16 cellular contexts compared by ENCODE assay signal in genomic region chr1:6623269-6623965, GRCh38. TPM values are rescaled to one million over a fixed set of nuclear protein-coding genes. Genes with fewer than 3 reads are reported as not detected.
DNase-seq lines count a peak whose midpoint lies in the region; ATAC-seq, FAIRE-seq and TF ChIP-seq lines count a peak whose summit lies in the region.
"Had no signal": no experiment of that assay in that cellular context is flagged by ENCODE, and none has a peak within 500 bp of the region (broad histone marks: within the 10 kb centered on the region; RNA-seq: fewer than 3 reads in every experiment).

No MANE protein-coding gene starts in this region.

- no peak overlapping the region for H2AFZ ChIP-seq in HepG2 (ENCODE audit: low read length)

- H3K27me3 Mint-ChIP-seq in activated T-cell treated with anti-CD3 and anti-CD28 coated beads, Interleukin-2, amount 50 U/mL, for 4 hours (ENCODE audit: low read depth), result no peaks in the 10 kb centered on the region
- no peaks in the 10 kb centered on the region for H3K27me3 Mint-ChIP-seq in naive thymus-derived CD8-positive, alpha-beta T cell

- no peaks in the 10 kb centered on the region for H3K9me3 ChIP-seq in liver (ENCODE audit: control insufficient read depth in 4 of 4, low read length in 3 of 4)
- H3K9me3 ChIP-seq in HepG2 (ENCODE audit: low read length), result no peaks in the 10 kb centered on the region
- no peaks in the 10 kb centered on the region for H3K9me3 ChIP-seq in adipocyte (ENCODE audit: control insufficient read depth, low read length)
- H3K9me3 ChIP-seq in right lobe of liver, result no peaks in the 10 kb centered on the region
- H3K9me3 ChIP-seq in uterus, result no peaks in the 10 kb centered on the region
- H3K9me3 ChIP-seq: stomach had no signal

- intact Hi-C loops in HepG2 (cut with micrococcal nuclease; ENCODE audit: unreplicated experiment) (no loop called here), right lobe of liver (cut with DNase I) (no loop called here), uterus (cut with DNase I; ENCODE audit: low total_unique reads) (no loop called here)

- no peak overlapping the region for H3K4me3 Mint-ChIP-seq in activated T-cell treated with anti-CD3 and anti-CD28 coated beads, Interleukin-2, amount 50 U/mL, for 4 hours
- peak overlapping the region in 4 of 10 donors; percentile 23 to 81 (median 34) for H3K4me3 Mint-ChIP-seq in naive thymus-derived CD8-positive, alpha-beta T cell

- POLR2A ChIA-PET in HepG2 (lab: Yijun Ruan, JAX), result interaction anchor here (0.9 to 3.1 kb wide), 3 partner anchors 19 to 161 kb away, joined by 3 to 19 read pairs (median 5); partner anchors contain the start of genes CAMTA1 and KLHL21
- POLR2A ChIA-PET in naive thymus-derived CD8-positive, alpha-beta T cell (lab: Charles Lee), result interaction anchor here (0.6 to 8.2 kb wide), 3 partner anchors 14 to 40 kb away, joined by 3 to 91 read pairs (median 5); partner anchors contain the start of gene KLHL21

- H3K27ac ChIP-seq in liver (ENCODE audit: low read depth in 1 of 2, low read length in 2 of 2) (peak overlapping the region; percentile 64 to 68), HepG2 (ENCODE audit: extremely low read length, insufficient read depth, low read length) (no peak overlapping the region), right lobe of liver (peak overlapping the region in 2 of 3 donors; percentile 62 to 87), uterus (peak overlapping the region; percentile 3 to 90)

- no peak for ATAC-seq in HepG2
- peak in 2 of 4 donors; percentile 15 to 33 for ATAC-seq in right lobe of liver
- ATAC-seq in activated T-cell treated with anti-CD3 and anti-CD28 coated beads, Interleukin-2, amount 50 U/mL, for 4 hours, result no peak
- ATAC-seq in naive thymus-derived CD8-positive, alpha-beta T cell, result no peak

- TF ChIP-seq POLR2A in HepG2 (IDR thresholded peaks at IDR 0.05; ENCODE audit: insufficient read depth in 1 of 2, low read depth in 2 of 2, low read length in 2 of 2) (no peak), right lobe of liver (IDR thresholded peaks at IDR 0.05) (no peak), uterus (IDR thresholded peaks at IDR 0.05) (no peak)

- peak overlapping the region in 1 of 2 donors; percentile 61 for H3K9ac ChIP-seq in liver (ENCODE audit: low read depth in 1 of 2, low read length in 2 of 2)
- H3K9ac ChIP-seq in HepG2 (ENCODE audit: insufficient read depth, low read depth, low read length), result no peak overlapping the region
- H3K9ac ChIP-seq in adipocyte (ENCODE audit: low read length), result peak overlapping the region; percentile 68

- H3K27me3 ChIP-seq in liver (ENCODE audit: control insufficient read depth in 4 of 4, insufficient read depth in 4 of 4, low read length in 3 of 4) (no peaks in the 10 kb centered on the region), HepG2 (ENCODE audit: control insufficient read depth in 1 of 2, insufficient read depth in 2 of 2, low read length in 2 of 2) (no peaks in the 10 kb centered on the region; a peak in 1 of 5 replicates), adipocyte (replicated peaks; ENCODE audit: control insufficient read depth, insufficient read depth, low read length) (no peaks in the 10 kb centered on the region), right lobe of liver (no peaks in the 10 kb centered on the region), uterus (no peaks in the 10 kb centered on the region)
- H3K27me3 ChIP-seq: stomach had no signal

- BruUV-seq in HepG2 (replicated peaks; lab: Mats Ljungman, UMichigan), result no TSS peak

- peaks cover 19% of the 10 kb centered on the region for H3K36me3 Mint-ChIP-seq in activated T-cell treated with anti-CD3 and anti-CD28 coated beads, Interleukin-2, amount 50 U/mL, for 4 hours (ENCODE audit: insufficient read depth)
- H3K36me3 Mint-ChIP-seq in naive thymus-derived CD8-positive, alpha-beta T cell, result peaks cover 0 to 43% (median 3%) of the 10 kb centered on the region in 3 donors

- H3K79me2 ChIP-seq in HepG2 (ENCODE audit: insufficient read depth, low read length), result peaks cover 32% of the 10 kb centered on the region

- CTCF ChIA-PET in HepG2 (lab: Yijun Ruan, JAX; ENCODE audit: low intra/inter-chr PET ratio, low total read pairs), result no interaction called here

- peak overlapping the region in 2 of 10 donors; percentile 60 to 81 for H3K27ac Mint-ChIP-seq in naive thymus-derived CD8-positive, alpha-beta T cell

- FAIRE-seq in HepG2 (lab: Jason Lieb, UNC), result no peak
- FAIRE-seq: bronchial epithelial cell had no signal

- WGBS in liver, result 53% methylated on average over 14 of the region's 14 CpGs
- WGBS in HepG2 (ENCODE audit: low lambda C conversion rate), result 88% methylated on average over 14 of the region's 14 CpGs
- 47% methylated on average over 14 of the region's 14 CpGs for WGBS in right lobe of liver (ENCODE audit: insufficient coverage, low coverage, low lambda C conversion rate, missing lambda C conversion rate)

- H3K36me3 ChIP-seq in liver (ENCODE audit: control insufficient read depth in 4 of 4, insufficient read depth in 3 of 4, low read depth in 1 of 4, low read length in 3 of 4) (peaks cover 0 to 7% (median 6%) of the 10 kb centered on the region in 4 donors), HepG2 (replicated peaks in 1 of 2; ENCODE audit: control insufficient read depth in 1 of 2, insufficient read depth in 2 of 2, low read length in 2 of 2) (peaks cover 23 to 64% of the 10 kb centered on the region in 2 experiments; a peak in 4 of 5 replicates), adipocyte (ENCODE audit: control insufficient read depth, insufficient read depth, low read length, severe bottlenecking) (peaks cover 53% of the 10 kb centered on the region), right lobe of liver (peaks cover 0 to 9% (median 3%) of the 10 kb centered on the region in 4 donors), uterus (no peaks in the 10 kb centered on the region)

- no peaks in the 10 kb centered on the region for H3K9me3 Mint-ChIP-seq in activated T-cell treated with anti-CD3 and anti-CD28 coated beads, Interleukin-2, amount 50 U/mL, for 4 hours
- no peaks in the 10 kb centered on the region for H3K9me3 Mint-ChIP-seq in naive thymus-derived CD8-positive, alpha-beta T cell

- H3K4me1 Mint-ChIP-seq in activated T-cell treated with anti-CD3 and anti-CD28 coated beads, Interleukin-2, amount 50 U/mL, for 4 hours (ENCODE audit: low read depth), result peaks cover 25% of the 10 kb centered on the region
- H3K4me1 Mint-ChIP-seq in naive thymus-derived CD8-positive, alpha-beta T cell, result peaks cover 15 to 32% (median 30%) of the 10 kb centered on the region in 4 donors

- DNase-seq in HepG2 (ENCODE audit: low spot score), result no peak
- no peak for DNase-seq in adipocyte (ENCODE audit: low read depth)
- DNase-seq in right lobe of liver, result peak in 1 of 3 donors; percentile 76
- DNase-seq in uterus, result no peak
- DNase-seq in COLO829 (ENCODE audit: low spot score), result no peak
- no peak for DNase-seq in activated T-cell treated with anti-CD3 and anti-CD28 coated beads, Interleukin-2, amount 50 U/mL, for 4 hours
- no peak for DNase-seq in naive thymus-derived CD8-positive, alpha-beta T cell
- DNase-seq: activated naive CD4-positive, alpha-beta T cell treated with anti-CD3 and anti-CD28 coated beads, Interleukin-2, amount 50 U/mL, for 16 hours; COR-L47; effector memory CD4-positive, alpha-beta T cell; IMR-90; NCI-H1092 treated with DMSO at 0.1 percent for 48 hours; stimulated activated CD4-positive, alpha-beta T cell treated with anti-CD3 and anti-CD28 coated beads, Interleukin-15, amount 100 ng/mL, for 24 hours; stomach had no signal

- H3K4me1 ChIP-seq in liver (ENCODE audit: control insufficient read depth in 4 of 4, insufficient read depth in 4 of 4, low read length in 3 of 4) (peaks cover 6 to 56% (median 41%) of the 10 kb centered on the region in 4 donors), HepG2 (ENCODE audit: insufficient read depth, low read length) (peaks cover 31% of the 10 kb centered on the region), adipocyte (ENCODE audit: control insufficient read depth, insufficient read depth, low read length) (peaks cover 37% of the 10 kb centered on the region), right lobe of liver (peaks cover 0 to 45% (median 18%) of the 10 kb centered on the region in 4 donors), uterus (peaks cover 0 to 5% of the 10 kb centered on the region in 2 donors)

- no peaks in the 10 kb centered on the region; the same call in 1 of the 2 replicates for H4K20me1 ChIP-seq in HepG2 (ENCODE audit: insufficient read depth, low read length)

- in situ Hi-C loops in HepG2 (cut with HindIII; ENCODE audit: extremely low pct_ligation_motif_present, low pct_unique_long_range_greater_than_20kb), result no loop called here

- TF ChIP-seq EP300 in HepG2 (IDR thresholded peaks at IDR 0.05; ENCODE audit: low read depth in 2 of 2, low read length in 2 of 2), result no peak
- no peak for TF ChIP-seq EP300 in HepG2 (CRISPR knock-in tag; IDR thresholded peaks at IDR 0.05; ENCODE audit: borderline replicate concordance)

- H3K4me3 ChIP-seq in liver (ENCODE audit: low read depth in 1 of 3, low read length in 3 of 3), result no peak overlapping the region
- H3K4me3 ChIP-seq in HepG2 (replicated peaks in 1 of 3; ENCODE audit: insufficient read depth in 1 of 3, low read depth in 2 of 3, low read length in 3 of 3), result no peak overlapping the region
- no peak overlapping the region for H3K4me3 ChIP-seq in adipocyte (ENCODE audit: low read length)
- H3K4me3 ChIP-seq in right lobe of liver, result no peak overlapping the region
- H3K4me3 ChIP-seq in uterus, result no peak overlapping the region
- H3K4me3 ChIP-seq: stomach had no signal

- no peak overlapping the region for H3K4me2 ChIP-seq in HepG2 (ENCODE audit: low read depth, low read length)

- TF ChIP-seq CTCF in liver (IDR thresholded peaks at IDR 0.05; ENCODE audit: low read depth, low read length, missing input control), result no peak
- no peak for TF ChIP-seq CTCF in HepG2 (CRISPR knock-in tag; IDR thresholded peaks at IDR 0.05)
- TF ChIP-seq CTCF in right lobe of liver (IDR thresholded peaks at IDR 0.05), result no peak
- TF ChIP-seq CTCF in uterus (IDR thresholded peaks at IDR 0.05), result no peak

- TF ChIP-seq RAD21 in liver (IDR thresholded peaks at IDR 0.05) (no peak), HepG2 (CRISPR knock-in tag; IDR thresholded peaks at IDR 0.05) (no peak)

RNA-seq across cellular contexts. Expression of gene THAP3, which starts 1.3 kb away (rescaled TPM):
- total RNA-seq in liver, result 1 to 10 TPM; 7.2 to 8.7 TPM
- polyA plus RNA-seq in liver, result 10 to 100 TPM in 1 of 2 donors, 1 to 10 TPM in 1; 8.4 to 10.2 TPM
- 14.9 and 15.0 TPM in 2 replicates for total RNA-seq in HepG2 (2016; rRNA removed; fragmentation: Illumina TruSeq; extraction: Trizol)
- total RNA-seq in HepG2 (2016; cell fraction: cytosol; rRNA removed; fragmentation: Illumina TruSeq; extraction: Trizol; ENCODE audit: low read depth), result 9.0 and 9.7 TPM in 2 replicates
- 15.7 and 15.9 TPM in 2 replicates for total RNA-seq in HepG2 (2016; cell fraction: insoluble cytoplasmic fraction; rRNA removed; fragmentation: Illumina TruSeq; extraction: Trizol)
- 12.2 and 13.1 TPM in 2 replicates for total RNA-seq in HepG2 (2016; cell fraction: membrane; rRNA removed; fragmentation: Illumina TruSeq; extraction: Trizol)
- 12.6 and 13.1 TPM in 2 replicates for total RNA-seq in HepG2 (2016; cell fraction: nucleus; rRNA removed; fragmentation: Illumina TruSeq; extraction: Trizol)
- 10.3 and 12.1 TPM in 2 replicates for polyA plus RNA-seq in HepG2 (2011; rRNA removed)
- 7.0 and 10.7 TPM in 2 replicates for polyA plus RNA-seq in HepG2 (2011; cell fraction: cytosol; rRNA removed)
- 24.3 and 30.1 TPM in 2 replicates for polyA plus RNA-seq in HepG2 (2011; cell fraction: nucleus; rRNA removed)
- polyA plus RNA-seq in HepG2 (2012), result 8.1 and 8.4 TPM in 2 replicates
- polyA plus RNA-seq in HepG2 (2016; cell fraction: cytosol; fragmentation: Illumina TruSeq; extraction: Trizol; ENCODE audit: low read depth), result 4.4 and 4.8 TPM in 2 replicates
- polyA plus RNA-seq in HepG2 (2016; cell fraction: insoluble cytoplasmic fraction; fragmentation: Illumina TruSeq; extraction: Trizol; ENCODE audit: low read depth), result 11.7 and 12.3 TPM in 2 replicates
- 5.1 and 6.0 TPM in 2 replicates for polyA plus RNA-seq in HepG2 (2016; cell fraction: membrane; fragmentation: Illumina TruSeq; extraction: Trizol; ENCODE audit: low read depth)
- 24.7 and 27.0 TPM in 2 replicates for polyA plus RNA-seq in HepG2 (2016; cell fraction: nucleus; fragmentation: Illumina TruSeq; extraction: Trizol; ENCODE audit: insufficient read depth, low read depth)
- 17.1 and 18.0 TPM in 2 replicates for polyA minus RNA-seq in HepG2 (2011; rRNA and poly(A)+ RNA removed; ENCODE audit: low replicate concordance)
- polyA minus RNA-seq in HepG2 (2011; cell fraction: cytosol; rRNA and poly(A)+ RNA removed), result 3.2 and 4.4 TPM in 2 replicates
- polyA minus RNA-seq in HepG2 (2011; cell fraction: nucleus; rRNA and poly(A)+ RNA removed), result 8.4 and 9.4 TPM in 2 replicates
- total RNA-seq in right lobe of liver, result 10 to 100 TPM in 4 of 6 experiments, 1 to 10 TPM in 2; 5.9 to 11.3 (median 10.3) TPM
- total RNA-seq in uterus, result 10 to 100 TPM; 19.1 to 23.9 (median 21.9) TPM
- total RNA-seq in activated T-cell treated with anti-CD3 and anti-CD28 coated beads, Interleukin-2, amount 50 U/mL, for 4 hours, result 10 to 100 TPM; 16.7 to 19.5 (median 19.1) TPM
- total RNA-seq in naive thymus-derived CD8-positive, alpha-beta T cell, result 10 to 100 TPM; 28.7 to 30.7 TPM
- 10 to 100 TPM; 20.1 to 26.5 (median 25.4) TPM for polyA plus RNA-seq in naive thymus-derived CD8-positive, alpha-beta T cell

RNA-seq across cellular contexts. Expression of gene PHF13, which starts 9.9 kb away (rescaled TPM):
- 1 to 10 TPM; 4.1 to 8.7 TPM for total RNA-seq in liver
- polyA plus RNA-seq in liver, result 1 to 10 TPM; 1.4 to 3.5 TPM
- total RNA-seq in HepG2 (2016; rRNA removed; fragmentation: Illumina TruSeq; extraction: Trizol), result 7.4 and 8.4 TPM in 2 replicates
- 1.8 TPM in 2 replicates for total RNA-seq in HepG2 (2016; cell fraction: cytosol; rRNA removed; fragmentation: Illumina TruSeq; extraction: Trizol; ENCODE audit: low read depth)
- total RNA-seq in HepG2 (2016; cell fraction: insoluble cytoplasmic fraction; rRNA removed; fragmentation: Illumina TruSeq; extraction: Trizol), result 7.7 and 8.2 TPM in 2 replicates
- 5.3 and 5.8 TPM in 2 replicates for total RNA-seq in HepG2 (2016; cell fraction: membrane; rRNA removed; fragmentation: Illumina TruSeq; extraction: Trizol)
- total RNA-seq in HepG2 (2016; cell fraction: nucleus; rRNA removed; fragmentation: Illumina TruSeq; extraction: Trizol), result 8.5 and 10.6 TPM in 2 replicates
- 4.7 and 6.1 TPM in 2 replicates for polyA plus RNA-seq in HepG2 (2011; rRNA removed)
- polyA plus RNA-seq in HepG2 (2011; cell fraction: cytosol; rRNA removed), result 3.7 and 4.9 TPM in 2 replicates
- polyA plus RNA-seq in HepG2 (2011; cell fraction: nucleus; rRNA removed), result 9.9 and 12.6 TPM in 2 replicates
- 15.6 and 16.1 TPM in 2 replicates for polyA plus RNA-seq in HepG2 (2012)
- 0.83 and 0.97 TPM in 2 replicates for polyA plus RNA-seq in HepG2 (2016; cell fraction: cytosol; fragmentation: Illumina TruSeq; extraction: Trizol; ENCODE audit: low read depth)
- 9.5 and 10.6 TPM in 2 replicates for polyA plus RNA-seq in HepG2 (2016; cell fraction: insoluble cytoplasmic fraction; fragmentation: Illumina TruSeq; extraction: Trizol; ENCODE audit: low read depth)
- polyA plus RNA-seq in HepG2 (2016; cell fraction: membrane; fragmentation: Illumina TruSeq; extraction: Trizol; ENCODE audit: low read depth), result 2.9 and 3.0 TPM in 2 replicates
- polyA plus RNA-seq in HepG2 (2016; cell fraction: nucleus; fragmentation: Illumina TruSeq; extraction: Trizol; ENCODE audit: insufficient read depth, low read depth), result 19.2 and 19.9 TPM in 2 replicates
- polyA minus RNA-seq in HepG2 (2011; rRNA and poly(A)+ RNA removed; ENCODE audit: low replicate concordance), result 2.6 and 5.3 TPM in 2 replicates
- polyA minus RNA-seq in HepG2 (2011; cell fraction: cytosol; rRNA and poly(A)+ RNA removed), result 4.9 and 7.5 TPM in 2 replicates
- polyA minus RNA-seq in HepG2 (2011; cell fraction: nucleus; rRNA and poly(A)+ RNA removed), result 4.2 and 4.7 TPM in 2 replicates
- total RNA-seq in right lobe of liver, result 1 to 10 TPM; 2.7 to 6.2 (median 4.5) TPM
- total RNA-seq in uterus, result 10 to 100 TPM in 2 of 4 donors, 1 to 10 TPM in 2; 1.8 to 29.6 (median 15.0) TPM
- 10 to 100 TPM; 10.5 to 14.4 (median 10.9) TPM for total RNA-seq in activated T-cell treated with anti-CD3 and anti-CD28 coated beads, Interleukin-2, amount 50 U/mL, for 4 hours
- 1 to 10 TPM; 8.4 to 8.5 TPM for total RNA-seq in naive thymus-derived CD8-positive, alpha-beta T cell
- 1 to 10 TPM; 1.4 to 4.3 (median 3.2) TPM for polyA plus RNA-seq in naive thymus-derived CD8-positive, alpha-beta T cell

RNA-seq across cellular contexts. Expression of gene KLHL21, which starts 20.7 kb away (rescaled TPM):
- total RNA-seq in liver (10 to 100 TPM; 20.8 to 30.4 TPM), HepG2 (2016; rRNA removed; fragmentation: Illumina TruSeq; extraction: Trizol) (20.9 and 25.0 TPM in 2 replicates), right lobe of liver (10 to 100 TPM; 12.1 to 24.6 (median 20.0) TPM), uterus (10 to 100 TPM; 17.4 to 31.1 (median 20.6) TPM)
- polyA plus RNA-seq in liver (10 to 100 TPM in 1 of 2 donors, 1 to 10 TPM in 1; 8.7 to 12.4 TPM), HepG2 (2011; rRNA removed) (14.8 and 19.9 TPM in 2 replicates)
- 4.1 and 5.1 TPM in 2 replicates for total RNA-seq in HepG2 (2016; cell fraction: cytosol; rRNA removed; fragmentation: Illumina TruSeq; extraction: Trizol; ENCODE audit: low read depth)
- 16.6 and 24.3 TPM in 2 replicates for total RNA-seq in HepG2 (2016; cell fraction: insoluble cytoplasmic fraction; rRNA removed; fragmentation: Illumina TruSeq; extraction: Trizol)
- 11.5 and 11.6 TPM in 2 replicates for total RNA-seq in HepG2 (2016; cell fraction: membrane; rRNA removed; fragmentation: Illumina TruSeq; extraction: Trizol)
- total RNA-seq in HepG2 (2016; cell fraction: nucleus; rRNA removed; fragmentation: Illumina TruSeq; extraction: Trizol), result 22.1 and 26.1 TPM in 2 replicates
- polyA plus RNA-seq in HepG2 (2011; cell fraction: cytosol; rRNA removed), result 10.9 and 14.4 TPM in 2 replicates
- 95.0 and 99.0 TPM in 2 replicates for polyA plus RNA-seq in HepG2 (2011; cell fraction: nucleus; rRNA removed)
- polyA plus RNA-seq in HepG2 (2012), result 13.7 and 34.6 TPM in 2 replicates
- 2.2 and 2.8 TPM in 2 replicates for polyA plus RNA-seq in HepG2 (2016; cell fraction: cytosol; fragmentation: Illumina TruSeq; extraction: Trizol; ENCODE audit: low read depth)
- polyA plus RNA-seq in HepG2 (2016; cell fraction: insoluble cytoplasmic fraction; fragmentation: Illumina TruSeq; extraction: Trizol; ENCODE audit: low read depth), result 14.0 and 18.0 TPM in 2 replicates
- 4.8 and 5.2 TPM in 2 replicates for polyA plus RNA-seq in HepG2 (2016; cell fraction: membrane; fragmentation: Illumina TruSeq; extraction: Trizol; ENCODE audit: low read depth)
- polyA plus RNA-seq in HepG2 (2016; cell fraction: nucleus; fragmentation: Illumina TruSeq; extraction: Trizol; ENCODE audit: insufficient read depth, low read depth), result 41.5 and 42.6 TPM in 2 replicates
- 28.3 and 69.9 TPM in 2 replicates for polyA minus RNA-seq in HepG2 (2011; rRNA and poly(A)+ RNA removed; ENCODE audit: low replicate concordance)
- polyA minus RNA-seq in HepG2 (2011; cell fraction: cytosol; rRNA and poly(A)+ RNA removed), result 21.0 and 26.5 TPM in 2 replicates
- 34.2 and 40.8 TPM in 2 replicates for polyA minus RNA-seq in HepG2 (2011; cell fraction: nucleus; rRNA and poly(A)+ RNA removed)
- 10 to 100 TPM; 49.5 to 54.9 (median 51.4) TPM for total RNA-seq in activated T-cell treated with anti-CD3 and anti-CD28 coated beads, Interleukin-2, amount 50 U/mL, for 4 hours
- 10 to 100 TPM; 67.1 to 67.7 TPM for total RNA-seq in naive thymus-derived CD8-positive, alpha-beta T cell
- polyA plus RNA-seq in naive thymus-derived CD8-positive, alpha-beta T cell, result 10 to 100 TPM; 15.7 to 26.4 (median 16.3) TPM

RNA-seq across cellular contexts. Expression of gene ZBTB48, which starts 43.6 kb away (rescaled TPM):
- total RNA-seq in liver (10 to 100 TPM in 1 of 2 donors, 1 to 10 TPM in 1; 8.3 to 18.1 TPM), HepG2 (2016; rRNA removed; fragmentation: Illumina TruSeq; extraction: Trizol) (13.8 and 17.1 TPM in 2 replicates), right lobe of liver (10 to 100 TPM in 4 of 6 experiments, 1 to 10 TPM in 2; 5.9 to 43.1 (median 19.5) TPM), uterus (10 to 100 TPM; 26.5 to 79.7 (median 47.6) TPM)
- polyA plus RNA-seq in liver (10 to 100 TPM in 1 of 2 donors, 1 to 10 TPM in 1; 9.4 to 16.8 TPM), HepG2 (2011; rRNA removed) (13.0 and 18.1 TPM in 2 replicates)
- 5.0 and 5.2 TPM in 2 replicates for total RNA-seq in HepG2 (2016; cell fraction: cytosol; rRNA removed; fragmentation: Illumina TruSeq; extraction: Trizol; ENCODE audit: low read depth)
- total RNA-seq in HepG2 (2016; cell fraction: insoluble cytoplasmic fraction; rRNA removed; fragmentation: Illumina TruSeq; extraction: Trizol), result 8.3 and 21.5 TPM in 2 replicates
- 5.7 and 8.8 TPM in 2 replicates for total RNA-seq in HepG2 (2016; cell fraction: membrane; rRNA removed; fragmentation: Illumina TruSeq; extraction: Trizol)
- 17.3 and 20.3 TPM in 2 replicates for total RNA-seq in HepG2 (2016; cell fraction: nucleus; rRNA removed; fragmentation: Illumina TruSeq; extraction: Trizol)
- polyA plus RNA-seq in HepG2 (2011; cell fraction: cytosol; rRNA removed), result 10.2 and 13.3 TPM in 2 replicates
- 62.4 and 69.3 TPM in 2 replicates for polyA plus RNA-seq in HepG2 (2011; cell fraction: nucleus; rRNA removed)
- 9.9 and 13.5 TPM in 2 replicates for polyA plus RNA-seq in HepG2 (2012)
- 3.7 and 4.2 TPM in 2 replicates for polyA plus RNA-seq in HepG2 (2016; cell fraction: cytosol; fragmentation: Illumina TruSeq; extraction: Trizol; ENCODE audit: low read depth)
- 7.6 TPM in 2 replicates for polyA plus RNA-seq in HepG2 (2016; cell fraction: insoluble cytoplasmic fraction; fragmentation: Illumina TruSeq; extraction: Trizol; ENCODE audit: low read depth)
- polyA plus RNA-seq in HepG2 (2016; cell fraction: membrane; fragmentation: Illumina TruSeq; extraction: Trizol; ENCODE audit: low read depth), result 5.0 and 5.6 TPM in 2 replicates
- 44.7 and 51.5 TPM in 2 replicates for polyA plus RNA-seq in HepG2 (2016; cell fraction: nucleus; fragmentation: Illumina TruSeq; extraction: Trizol; ENCODE audit: insufficient read depth, low read depth)
- 30.6 and 46.1 TPM in 2 replicates for polyA minus RNA-seq in HepG2 (2011; rRNA and poly(A)+ RNA removed; ENCODE audit: low replicate concordance)
- polyA minus RNA-seq in HepG2 (2011; cell fraction: cytosol; rRNA and poly(A)+ RNA removed), result 4.3 and 8.8 TPM in 2 replicates
- 18.5 and 19.6 TPM in 2 replicates for polyA minus RNA-seq in HepG2 (2011; cell fraction: nucleus; rRNA and poly(A)+ RNA removed)
- total RNA-seq in activated T-cell treated with anti-CD3 and anti-CD28 coated beads, Interleukin-2, amount 50 U/mL, for 4 hours, result 10 to 100 TPM; 32.1 to 37.6 (median 33.7) TPM
- 10 to 100 TPM; 64.5 to 73.2 TPM for total RNA-seq in naive thymus-derived CD8-positive, alpha-beta T cell
- polyA plus RNA-seq in naive thymus-derived CD8-positive, alpha-beta T cell, result 10 to 100 TPM in 2 of 3 donors, 1 to 10 TPM in 1; 9.8 to 30.0 (median 28.7) TPM
